ENCODE assay signal across 1 cellular context in the genomic region with DNA sequence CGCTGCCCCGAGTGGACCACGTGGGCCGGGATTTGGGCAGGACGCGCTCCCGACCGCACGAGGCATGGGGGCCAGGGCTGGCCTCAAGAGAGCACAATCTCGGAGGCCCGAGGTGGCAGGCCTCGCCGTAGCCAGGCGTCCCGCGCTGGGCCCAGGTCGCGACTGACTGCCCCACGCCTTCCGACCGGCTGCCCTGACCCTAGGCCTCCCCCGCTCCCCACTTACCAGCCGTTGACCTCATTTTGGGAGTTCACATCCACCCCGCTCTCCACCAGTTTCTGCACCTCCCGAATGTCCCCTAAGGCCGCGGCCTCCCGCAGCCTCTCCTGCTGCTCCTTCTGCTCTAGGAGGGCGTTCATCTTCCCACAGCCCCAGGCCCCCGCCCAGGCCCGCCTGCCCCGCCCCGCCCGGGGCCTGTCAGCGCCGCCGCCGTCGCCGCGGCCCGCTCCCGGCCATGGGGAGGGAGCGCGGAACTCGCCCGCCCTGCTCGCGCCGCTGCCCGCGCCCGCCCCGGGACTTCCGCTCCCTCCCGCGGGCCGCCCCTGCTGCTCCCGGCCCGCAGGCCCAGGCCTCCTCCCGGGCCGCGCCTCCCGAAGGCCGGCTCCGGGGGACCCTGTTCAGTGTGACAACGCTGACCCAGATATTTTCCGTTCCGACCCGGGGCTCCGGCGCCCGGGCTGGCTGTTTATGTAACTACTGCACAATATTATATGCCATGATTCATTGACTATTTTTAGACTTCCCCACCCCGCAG.
TF ChIP-seq lines count a peak whose summit lies in the region.

A gene with protein sequence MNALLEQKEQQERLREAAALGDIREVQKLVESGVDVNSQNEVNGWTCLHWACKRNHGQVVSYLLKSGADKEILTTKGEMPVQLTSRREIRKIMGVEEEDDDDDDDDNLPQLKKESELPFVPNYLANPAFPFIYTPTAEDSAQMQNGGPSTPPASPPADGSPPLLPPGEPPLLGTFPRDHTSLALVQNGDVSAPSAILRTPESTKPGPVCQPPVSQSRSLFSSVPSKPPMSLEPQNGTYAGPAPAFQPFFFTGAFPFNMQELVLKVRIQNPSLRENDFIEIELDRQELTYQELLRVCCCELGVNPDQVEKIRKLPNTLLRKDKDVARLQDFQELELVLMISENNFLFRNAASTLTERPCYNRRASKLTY (minus strand): TSS at position 619 of the 754 bp plus-strand sequence. CDS start 260 bp downstream, at position 359.

TF ChIP-seq in H1, 55 proteins besides CTCF, POLR2A, EP300 and RAD21 (continued from another document):
- TF ChIP-seq, protein P1, sequence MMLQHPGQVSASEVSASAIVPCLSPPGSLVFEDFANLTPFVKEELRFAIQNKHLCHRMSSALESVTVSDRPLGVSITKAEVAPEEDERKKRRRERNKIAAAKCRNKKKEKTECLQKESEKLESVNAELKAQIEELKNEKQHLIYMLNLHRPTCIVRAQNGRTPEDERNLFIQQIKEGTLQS (IDR thresholded peaks at IDR 0.05; ENCODE audit: insufficient read depth, low read depth, low read length): no peak
- TF ChIP-seq GTF2F1 (IDR thresholded peaks at IDR 0.05; ENCODE audit: borderline replicate concordance, low read depth, low read length): no peak
- no peak for TF ChIP-seq EZH2 (IDR thresholded peaks at IDR 0.05; ENCODE audit: low read depth, low read length, severe bottlenecking)
- TF ChIP-seq SRF (IDR thresholded peaks at IDR 0.05; ENCODE audit: low read depth, low read length): 0 out of 2 replicates have a peak, but pooled peaks have one; percentile 13
